In genomic region chr18:59388180-59388579, GRCh38 we compare ENCODE assay signal across 21 cellular contexts. TPM values are rescaled to one million over a fixed set of nuclear protein-coding genes. Genes with fewer than 3 reads are reported as not detected.
DNase-seq lines count a peak whose midpoint lies in the region; ATAC-seq and TF ChIP-seq lines count a peak whose summit lies in the region.
"Had no signal": no experiment of that assay in that cellular context is flagged by ENCODE, and none has a peak within 500 bp of the region (broad histone marks: within the 10 kb centered on the region; RNA-seq: fewer than 3 reads in every experiment).

No MANE protein-coding gene starts in this region.

- DNase-seq in NCI-H1105 (lab: John Stamatoyannopoulos, UW) (peak; percentile 27), NCI-H2171 treated with DMSO at 0.1 percent for 48 hours (lab: John Stamatoyannopoulos, UW) (peak; percentile 62), SK-N-MC (ENCODE audit: low read depth, low spot score) (no peak), brain microvascular endothelial cell (no peak), left colon (no peak), cerebellum (ENCODE audit: low spot score) (no peak)
- DNase-seq: activated CD8-positive, alpha-beta memory T cell treated with anti-CD3 and anti-CD28 coated beads, Interleukin-2, amount 50 U/mL, for 4 hours; activated naive CD8-positive, alpha-beta T cell treated with anti-CD3 and anti-CD28 coated beads, Interleukin-2, amount 10 ng/mL, durations not matched to agents 7 days and 5 days; CD8-positive, alpha-beta memory T cell; DND-41; effector memory CD8-positive, alpha-beta T cell; Karpas-422; MV-4-11; NCI-H446; SK-N-SH; stimulated activated CD4-positive, alpha-beta T cell treated with anti-CD3 and anti-CD28 coated beads, Interleukin-12 subunit alpha, Interleukin-12 subunit beta, amount 100 ng/mL, for 4 hours; stimulated activated CD4-positive, alpha-beta T cell treated with anti-CD3 and anti-CD28 coated beads, Interleukin-4, amount 100 ng/mL, for 4 hours; thyroid gland had no signal

- no peak for TF ChIP-seq CTCF in brain microvascular endothelial cell (IDR thresholded peaks at IDR 0.05; ENCODE audit: low read depth, low read length, missing control alignments)

- ATAC-seq in GM21381 (IDR thresholded peaks at IDR 0.05; ENCODE audit: unreplicated experiment) (no peak), left colon (no peak)
- ATAC-seq: effector memory CD8-positive, alpha-beta T cell; gastroesophageal sphincter had no signal

- H3K36me3 ChIP-seq in SK-N-MC (ENCODE audit: insufficient read depth, low read length) = no peaks in the 10 kb centered on the region
- H3K36me3 ChIP-seq in brain microvascular endothelial cell (replicated peaks) = no peaks in the 10 kb centered on the region
- H3K36me3 ChIP-seq: esophagus muscularis mucosa, gastroesophageal sphincter, thyroid gland had no signal

- intact Hi-C loops in left colon (cut with DNase I, micrococcal nuclease) = no loop called here

- H3K4me3 ChIP-seq in SK-N-MC (no peak overlapping the region), brain microvascular endothelial cell (ENCODE audit: low read depth, low read length) (no peak overlapping the region)
- H3K4me3 ChIP-seq: esophagus muscularis mucosa, gastroesophageal sphincter, thyroid gland had no signal

- no peaks in the 10 kb centered on the region for H3K27me3 ChIP-seq in brain microvascular endothelial cell (replicated peaks)
- H3K27me3 ChIP-seq: esophagus muscularis mucosa, gastroesophageal sphincter, thyroid gland had no signal

- peak overlapping the region; percentile 69; the same call in 1 of the 2 replicates for H3K27ac ChIP-seq in SK-N-MC
- H3K27ac ChIP-seq in brain microvascular endothelial cell = no peak overlapping the region
- H3K27ac ChIP-seq: esophagus muscularis mucosa, gastroesophageal sphincter, thyroid gland had no signal

- in situ Hi-C loops in brain microvascular endothelial cell (cut with HindIII; ENCODE audit: low pct_ligation_motif_present, low sequenced_read_pairs) = no loop called here

- H3K9ac ChIP-seq in SK-N-MC (ENCODE audit: insufficient read length) = no peak overlapping the region
- H3K9ac ChIP-seq: SK-N-SH had no signal

- H3K9me3 ChIP-seq in SK-N-MC (ENCODE audit: low read depth, low read length) = no peaks in the 10 kb centered on the region
- H3K9me3 ChIP-seq: esophagus muscularis mucosa, gastroesophageal sphincter, SK-N-SH, thyroid gland had no signal

RNA-seq across cellular contexts. Expression of gene LMAN1, which starts 29.1 kb away (rescaled TPM):
- 10 to 100 TPM; 44.1 to 46.8 TPM for total RNA-seq in left colon
- 53.2 TPM for total RNA-seq in cerebellum

Comparison
In these comparisons a context has a peak if more than half of its experiments do, and no peak if none do; other contexts are left out.
1. DNase-seq: peak in NCI-H1105 (single experiment) and NCI-H2171 treated with DMSO at 0.1 percent for 48 hours (single experiment); none in SK-N-MC (single experiment), brain microvascular endothelial cell (single experiment), left colon (0 of 2) and cerebellum (single experiment).